20 cellular contexts compared by ENCODE assay signal in the genomic region with DNA sequence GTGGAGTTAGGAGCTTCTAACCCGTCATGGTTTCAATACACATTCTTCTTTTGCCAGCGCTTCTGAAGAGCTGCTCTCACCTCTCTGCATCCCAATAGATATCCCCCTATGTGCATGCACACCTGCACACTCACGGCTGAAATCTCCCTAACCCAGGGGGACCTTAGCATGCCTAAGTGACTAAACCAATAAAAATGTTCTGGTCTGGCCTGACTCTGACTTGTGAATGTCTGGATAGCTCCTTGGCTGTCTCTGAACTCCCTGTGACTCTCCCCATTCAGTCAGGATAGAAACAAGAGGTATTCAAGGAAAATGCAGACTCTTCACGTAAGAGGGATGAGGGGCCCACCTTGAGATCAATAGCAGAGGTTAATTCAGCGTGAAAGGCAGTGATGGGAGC. TPM values are rescaled to one million over a fixed set of nuclear protein-coding genes. Genes with fewer than 3 reads are reported as not detected.
DNase-seq lines count a peak whose midpoint lies in the region; ATAC-seq and TF ChIP-seq lines count a peak whose summit lies in the region.
"Had no signal": no experiment of that assay in that cellular context is flagged by ENCODE, and none has a peak within 500 bp of the region (broad histone marks: within the 10 kb centered on the region; RNA-seq: fewer than 3 reads in every experiment).

No MANE protein-coding gene starts in this region.

- H3K4me1 Mint-ChIP-seq in activated CD8-positive, alpha-beta memory T cell treated with anti-CD3 and anti-CD28 coated beads, Interleukin-2, amount 10 ng/mL, durations not matched to agents 7 days and 5 days = peaks cover 48% of the 10 kb centered on the region
- H3K4me1 Mint-ChIP-seq in stimulated activated effector memory CD8-positive, alpha-beta T cell treated with anti-CD3 and anti-CD28 coated beads, Interleukin-12 subunit alpha, Interleukin-12 subunit beta, amount 100 ng/mL, for 72 hours = peaks cover 36% of the 10 kb centered on the region

- H3K4me3 ChIP-seq in RWPE2 (ENCODE audit: severe bottlenecking) = no peak overlapping the region
- H3K4me3 ChIP-seq in astrocyte of the spinal cord (ENCODE audit: low read depth, low read length) = no peak overlapping the region
- H3K4me3 ChIP-seq: sigmoid colon, SK-N-MC had no signal

- no peaks in the 10 kb centered on the region for H3K9me3 ChIP-seq in RWPE2 (ENCODE audit: severe bottlenecking)
- H3K9me3 ChIP-seq: sigmoid colon had no signal

- H3K4me3 Mint-ChIP-seq in activated CD8-positive, alpha-beta memory T cell treated with anti-CD3 and anti-CD28 coated beads, Interleukin-2, amount 10 ng/mL, durations not matched to agents 7 days and 5 days = peak overlapping the region; percentile 29
- peak overlapping the region; percentile 98 for H3K4me3 Mint-ChIP-seq in stimulated activated effector memory CD8-positive, alpha-beta T cell treated with anti-CD3 and anti-CD28 coated beads, Interleukin-12 subunit alpha, Interleukin-12 subunit beta, amount 100 ng/mL, for 72 hours
- H3K4me3 Mint-ChIP-seq: dendritic cell treated with granulocyte-macrophage colony-stimulating factor and Interleukin-4, amounts not matched to agents 40 ng/mL and 50 ng/mL, for 4 days had no signal

- TF ChIP-seq CTCF in RWPE2 (IDR thresholded peaks at IDR 0.05; ENCODE audit: poor library complexity, severe bottlenecking) (no peak), astrocyte of the spinal cord (IDR thresholded peaks at IDR 0.05; ENCODE audit: low read depth, low read length) (no peak)

- H3K4me1 ChIP-seq in RWPE2 (ENCODE audit: insufficient read depth, poor library complexity, severe bottlenecking) = peaks cover 10% of the 10 kb centered on the region

- peaks cover 73% of the 10 kb centered on the region for H3K36me3 Mint-ChIP-seq in activated CD8-positive, alpha-beta memory T cell treated with anti-CD3 and anti-CD28 coated beads, Interleukin-2, amount 10 ng/mL, durations not matched to agents 7 days and 5 days
- H3K36me3 Mint-ChIP-seq in stimulated activated effector memory CD8-positive, alpha-beta T cell treated with anti-CD3 and anti-CD28 coated beads, Interleukin-12 subunit alpha, Interleukin-12 subunit beta, amount 100 ng/mL, for 72 hours = peaks cover 99% of the 10 kb centered on the region

- no peaks in the 10 kb centered on the region for H3K27me3 Mint-ChIP-seq in activated CD8-positive, alpha-beta memory T cell treated with anti-CD3 and anti-CD28 coated beads, Interleukin-2, amount 10 ng/mL, durations not matched to agents 7 days and 5 days

- peak overlapping the region; percentile 92 for H3K27ac Mint-ChIP-seq in activated CD8-positive, alpha-beta memory T cell treated with anti-CD3 and anti-CD28 coated beads, Interleukin-2, amount 10 ng/mL, durations not matched to agents 7 days and 5 days
- H3K27ac Mint-ChIP-seq in stimulated activated effector memory CD8-positive, alpha-beta T cell treated with anti-CD3 and anti-CD28 coated beads, Interleukin-12 subunit alpha, Interleukin-12 subunit beta, amount 100 ng/mL, for 72 hours = peak overlapping the region; percentile 100
- H3K27ac Mint-ChIP-seq: dendritic cell treated with granulocyte-macrophage colony-stimulating factor and Interleukin-4, amounts not matched to agents 40 ng/mL and 50 ng/mL, for 4 days had no signal

- peaks cover 25% of the 10 kb centered on the region for H3K27me3 ChIP-seq in RWPE2 (ENCODE audit: insufficient read depth, poor library complexity, severe bottlenecking)

- in situ Hi-C loops in astrocyte of the spinal cord (cut with HindIII; ENCODE audit: low sequenced_read_pairs) = no loop called here

- CTCF ChIA-PET in activated CD8-positive, alpha-beta memory T cell treated with anti-CD3 and anti-CD28 coated beads, Interleukin-2, amount 10 ng/mL, durations not matched to agents 7 days and 5 days (lab: Charles Lee) = interaction anchor here (0.8 to 1.2 kb wide), 3 partner anchors 10 to 19 kb away, joined by 3 read pairs; no protein-coding TSS in a partner anchor

- no peaks in the 10 kb centered on the region for H3K36me3 ChIP-seq in RWPE2 (ENCODE audit: low read depth)
- H3K36me3 ChIP-seq: sigmoid colon had no signal

- no peaks in the 10 kb centered on the region for H3K9me3 Mint-ChIP-seq in activated CD8-positive, alpha-beta memory T cell treated with anti-CD3 and anti-CD28 coated beads, Interleukin-2, amount 10 ng/mL, durations not matched to agents 7 days and 5 days (ENCODE audit: low read depth)
- H3K9me3 Mint-ChIP-seq in stimulated activated effector memory CD8-positive, alpha-beta T cell treated with anti-CD3 and anti-CD28 coated beads, Interleukin-12 subunit alpha, Interleukin-12 subunit beta, amount 100 ng/mL, for 72 hours = no peaks in the 10 kb centered on the region
- H3K9me3 Mint-ChIP-seq: dendritic cell treated with granulocyte-macrophage colony-stimulating factor and Interleukin-4, amounts not matched to agents 40 ng/mL and 50 ng/mL, for 4 days had no signal

- H3K27ac ChIP-seq in RWPE2 (ENCODE audit: poor library complexity, severe bottlenecking) = peak overlapping the region; percentile 52
- H3K27ac ChIP-seq: sigmoid colon, SK-N-MC had no signal

- no peak for DNase-seq in activated CD8-positive, alpha-beta memory T cell treated with anti-CD3 and anti-CD28 coated beads, Interleukin-2, amount 10 ng/mL, durations not matched to agents 7 days and 5 days
- DNase-seq in activated CD8-positive, alpha-beta memory T cell treated with anti-CD3 and anti-CD28 coated beads, Interleukin-2, amount 50 U/mL, for 48 hours = no peak
- DNase-seq in RWPE2 (ENCODE audit: low spot score) (no peak), astrocyte of the spinal cord (ENCODE audit: low read depth, low spot score) (peak; percentile 30), NAMALWA (ENCODE audit: low spot score) (no peak), left lobe of liver (ENCODE audit: low spot score) (no peak)
- DNase-seq in stimulated activated effector memory CD8-positive, alpha-beta T cell treated with anti-CD3 and anti-CD28 coated beads, Interleukin-12 subunit alpha, Interleukin-12 subunit beta, amount 100 ng/mL, for 72 hours (ENCODE audit: low spot score in 2 of 2) = no peak
- no peak for DNase-seq in activated CD4-positive, CD25-positive, alpha-beta regulatory T cell treated with anti-CD3 and anti-CD28 coated beads, Interleukin-2, amount 50 U/mL, for 72 hours
- DNase-seq: anterior cingulate cortex; COR-L47; H7; NCI-H2029; NCI-H524 treated with DMSO at 0.1 percent for 48 hours; sigmoid colon; stimulated activated CD4-positive, alpha-beta T cell treated with anti-CD3 and anti-CD28 coated beads, Interleukin-2, amount 100 ng/mL, for 48 hours had no signal

- ATAC-seq in activated CD8-positive, alpha-beta memory T cell treated with anti-CD3 and anti-CD28 coated beads, Interleukin-2, amount 10 ng/mL, durations not matched to agents 7 days and 5 days = no peak
- ATAC-seq in RWPE2 (ENCODE audit: low read depth) = peak; percentile 47; the same call in 1 of the 3 replicates
- ATAC-seq in stimulated activated effector memory CD8-positive, alpha-beta T cell treated with anti-CD3 and anti-CD28 coated beads, Interleukin-12 subunit alpha, Interleukin-12 subunit beta, amount 100 ng/mL, for 72 hours = no peak
- no peak for ATAC-seq in left lobe of liver
- ATAC-seq: esophagus mucosa had no signal

RNA-seq across cellular contexts. Expression of a gene that starts 22.4 kb away (rescaled TPM):
- not detected for total RNA-seq in activated CD8-positive, alpha-beta memory T cell treated with anti-CD3 and anti-CD28 coated beads, Interleukin-2, amount 10 ng/mL, durations not matched to agents 7 days and 5 days
- total RNA-seq in left lobe of liver = 53.2 TPM
- total RNA-seq: esophagus mucosa, mononuclear cell, sigmoid colon had no signal

RNA-seq across cellular contexts. Expression of a gene that starts 43.9 kb away (rescaled TPM):
- total RNA-seq in activated CD8-positive, alpha-beta memory T cell treated with anti-CD3 and anti-CD28 coated beads, Interleukin-2, amount 10 ng/mL, durations not matched to agents 7 days and 5 days = not detected
- total RNA-seq in left lobe of liver = 19.7 TPM
- total RNA-seq: esophagus mucosa, omental fat pad, sigmoid colon had no signal

Comparison
In these comparisons a context has a peak if more than half of its experiments do, and no peak if none do; other contexts are left out.
1. RNA of a gene that starts 22.4 kb away (total RNA-seq): 53.2 TPM in left lobe of liver (single experiment); not detected in activated CD8-positive, alpha-beta memory T cell treated with anti-CD3 and anti-CD28 coated beads, Interleukin-2, amount 10 ng/mL, durations not matched to agents 7 days and 5 days; every median in the first group is over 10 times any median in the second.
2. RNA of a gene that starts 43.9 kb away (total RNA-seq): 19.7 TPM in left lobe of liver (single experiment); not detected in activated CD8-positive, alpha-beta memory T cell treated with anti-CD3 and anti-CD28 coated beads, Interleukin-2, amount 10 ng/mL, durations not matched to agents 7 days and 5 days; every median in the first group is over 10 times any median in the second.